In the genomic region with DNA sequence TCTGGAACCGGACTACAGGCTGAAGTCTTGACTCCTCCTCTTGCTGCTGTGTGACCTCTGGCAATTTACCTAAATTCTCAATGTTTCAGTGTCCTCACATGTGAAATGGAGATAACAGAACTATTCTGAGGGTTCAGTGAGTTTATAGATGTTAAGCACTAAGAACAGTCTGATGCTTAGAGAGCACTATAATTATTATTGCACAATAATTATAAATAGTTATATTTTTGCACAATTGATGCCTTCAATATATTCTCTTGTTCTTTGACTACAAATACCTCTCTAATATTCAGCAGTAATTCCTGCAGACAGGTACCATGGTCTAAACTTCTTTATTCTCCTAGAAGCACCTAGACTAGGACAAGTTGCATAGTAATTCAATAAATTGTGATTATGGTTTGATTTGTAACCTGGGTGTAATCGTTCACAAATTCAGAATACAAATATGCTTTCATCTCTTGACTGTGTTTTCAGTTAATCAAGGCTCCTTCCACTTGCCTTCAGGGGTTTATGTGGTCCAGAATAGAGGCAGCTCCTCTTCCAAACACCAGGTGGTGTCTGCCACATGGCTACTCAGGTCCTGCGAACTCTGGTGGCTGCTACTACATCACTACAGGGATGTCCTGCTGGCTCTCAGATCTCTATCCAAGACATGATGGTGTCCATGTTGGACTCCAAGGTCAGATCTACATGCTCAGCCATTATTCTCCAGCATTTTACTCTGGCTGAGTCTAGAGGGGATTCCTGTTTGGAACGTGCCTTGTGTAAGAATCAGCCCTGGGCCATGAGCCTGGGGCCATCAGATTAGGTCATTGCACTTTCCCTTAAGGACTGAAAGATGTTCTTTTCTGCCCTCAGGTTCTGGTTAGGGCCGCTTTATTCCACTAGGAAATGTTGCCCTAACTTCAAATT, we compare ENCODE assay signal across 8 cellular contexts.
DNase-seq lines count a peak whose midpoint lies in the region; ATAC-seq and TF ChIP-seq lines count a peak whose summit lies in the region.

No MANE protein-coding gene starts in this region.

- H3K4me3 ChIP-seq in WERI-Rb-1 (ENCODE audit: low read depth, low read length): no peak overlapping the region
- no peak overlapping the region for H3K4me3 ChIP-seq in transverse colon

- POLR2A ChIA-PET in activated naive CD8-positive, alpha-beta T cell treated with anti-CD3 and anti-CD28 coated beads, Interleukin-2, amount 10 ng/mL, durations not matched to agents 7 days and 5 days (lab: Charles Lee): no interaction called here

- intact Hi-C loops in transverse colon (cut with DNase I; ENCODE audit: low total_unique reads): no loop called here

- no peak overlapping the region for H3K4me3 Mint-ChIP-seq in activated naive CD8-positive, alpha-beta T cell treated with anti-CD3 and anti-CD28 coated beads, Interleukin-2, amount 10 ng/mL, durations not matched to agents 7 days and 5 days
- no peak overlapping the region for H3K4me3 Mint-ChIP-seq in activated naive CD8-positive, alpha-beta T cell treated with anti-CD3 and anti-CD28 coated beads for 36 hours

- H3K27me3 Mint-ChIP-seq in activated naive CD8-positive, alpha-beta T cell treated with anti-CD3 and anti-CD28 coated beads, Interleukin-2, amount 10 ng/mL, durations not matched to agents 7 days and 5 days: peaks cover 7% of the 10 kb centered on the region
- peaks cover 22% of the 10 kb centered on the region for H3K27me3 Mint-ChIP-seq in activated naive CD8-positive, alpha-beta T cell treated with anti-CD3 and anti-CD28 coated beads for 36 hours

- H3K9me3 ChIP-seq in WERI-Rb-1 (ENCODE audit: severe bottlenecking) (no peaks in the 10 kb centered on the region), transverse colon (no peaks in the 10 kb centered on the region)

- no peak for TF ChIP-seq POLR2A in transverse colon (IDR thresholded peaks at IDR 0.05)

- peaks cover 8% of the 10 kb centered on the region for H3K4me1 Mint-ChIP-seq in activated naive CD8-positive, alpha-beta T cell treated with anti-CD3 and anti-CD28 coated beads, Interleukin-2, amount 10 ng/mL, durations not matched to agents 7 days and 5 days
- peaks cover 16% of the 10 kb centered on the region for H3K4me1 Mint-ChIP-seq in activated naive CD8-positive, alpha-beta T cell treated with anti-CD3 and anti-CD28 coated beads for 36 hours

- no peak for DNase-seq in activated naive CD8-positive, alpha-beta T cell treated with anti-CD3 and anti-CD28 coated beads, Interleukin-2, amount 10 ng/mL, durations not matched to agents 7 days and 5 days
- no peak for DNase-seq in activated naive CD8-positive, alpha-beta T cell treated with anti-CD3 and anti-CD28 coated beads for 36 hours
- peak; percentile 58 for DNase-seq in WERI-Rb-1
- peak; percentile 16 for DNase-seq in transverse colon
- no peak for DNase-seq in inferior parietal cortex (ENCODE audit: extremely low spot score)
- DNase-seq in T-helper 9 cell: no peak
- DNase-seq in NCI-H1417 treated with DMSO at 0.1 percent for 48 hours (lab: John Stamatoyannopoulos, UW): no peak

- H3K36me3 ChIP-seq in WERI-Rb-1 (no peaks in the 10 kb centered on the region), transverse colon (no peaks in the 10 kb centered on the region)

- TF ChIP-seq CTCF in WERI-Rb-1 (IDR thresholded peaks at IDR 0.05; ENCODE audit: low read depth, low read length) (peak; percentile 84), transverse colon (IDR thresholded peaks at IDR 0.05) (peak in 4 of 5 experiments; percentile 35 to 58 (median 46))

- H3K27ac Mint-ChIP-seq in activated naive CD8-positive, alpha-beta T cell treated with anti-CD3 and anti-CD28 coated beads, Interleukin-2, amount 10 ng/mL, durations not matched to agents 7 days and 5 days: no peak overlapping the region
- H3K27ac Mint-ChIP-seq in activated naive CD8-positive, alpha-beta T cell treated with anti-CD3 and anti-CD28 coated beads for 36 hours: no peak overlapping the region

- WGBS in transverse colon (ENCODE audit: low coverage in 1 of 2), 2 donors: 0 to 43% methylated on average over 1 to 5 of the region's 5 CpGs

- H3K9me3 Mint-ChIP-seq in activated naive CD8-positive, alpha-beta T cell treated with anti-CD3 and anti-CD28 coated beads, Interleukin-2, amount 10 ng/mL, durations not matched to agents 7 days and 5 days: peaks cover 2% of the 10 kb centered on the region
- H3K9me3 Mint-ChIP-seq in activated naive CD8-positive, alpha-beta T cell treated with anti-CD3 and anti-CD28 coated beads for 36 hours: no peaks in the 10 kb centered on the region

- no peak for TF ChIP-seq EP300 in transverse colon (IDR thresholded peaks at IDR 0.05; ENCODE audit: low read depth)

- in situ Hi-C loops in transverse colon (cut with MboI; ENCODE audit: low pct_ligation_motif_present in 1 of 4, low pct_unique_long_range_greater_than_20kb in 1 of 4, low sequenced_read_pairs in 3 of 4): no loop called here

- ATAC-seq in activated naive CD8-positive, alpha-beta T cell treated with anti-CD3 and anti-CD28 coated beads, Interleukin-2, amount 10 ng/mL, durations not matched to agents 7 days and 5 days (ENCODE audit: low read depth): peak; percentile 39
- ATAC-seq in HG03175 (IDR thresholded peaks at IDR 0.05; ENCODE audit: unreplicated experiment): peak; percentile 44

- H3K36me3 Mint-ChIP-seq in activated naive CD8-positive, alpha-beta T cell treated with anti-CD3 and anti-CD28 coated beads, Interleukin-2, amount 10 ng/mL, durations not matched to agents 7 days and 5 days: no peaks in the 10 kb centered on the region
- no peaks in the 10 kb centered on the region for H3K36me3 Mint-ChIP-seq in activated naive CD8-positive, alpha-beta T cell treated with anti-CD3 and anti-CD28 coated beads for 36 hours

- no peaks in the 10 kb centered on the region for H3K4me1 ChIP-seq in transverse colon

- H3K27me3 ChIP-seq in WERI-Rb-1 (ENCODE audit: insufficient read depth, low read depth, severe bottlenecking) (no peaks in the 10 kb centered on the region), transverse colon (no peaks in the 10 kb centered on the region)

- H3K27ac ChIP-seq in WERI-Rb-1 (no peak overlapping the region), transverse colon (no peak overlapping the region)

Comparison
In these comparisons a context has a peak if more than half of its experiments do, and no peak if none do; other contexts are left out.
1. DNase-seq: peak in WERI-Rb-1 (single experiment) and transverse colon (single experiment); none in activated naive CD8-positive, alpha-beta T cell treated with anti-CD3 and anti-CD28 coated beads, Interleukin-2, amount 10 ng/mL, durations not matched to agents 7 days and 5 days (single experiment), activated naive CD8-positive, alpha-beta T cell treated with anti-CD3 and anti-CD28 coated beads for 36 hours (single experiment), inferior parietal cortex (single experiment), T-helper 9 cell (single experiment) and NCI-H1417 treated with DMSO at 0.1 percent for 48 hours (single experiment).